14 cellular contexts compared by ENCODE assay signal in the genomic region with DNA sequence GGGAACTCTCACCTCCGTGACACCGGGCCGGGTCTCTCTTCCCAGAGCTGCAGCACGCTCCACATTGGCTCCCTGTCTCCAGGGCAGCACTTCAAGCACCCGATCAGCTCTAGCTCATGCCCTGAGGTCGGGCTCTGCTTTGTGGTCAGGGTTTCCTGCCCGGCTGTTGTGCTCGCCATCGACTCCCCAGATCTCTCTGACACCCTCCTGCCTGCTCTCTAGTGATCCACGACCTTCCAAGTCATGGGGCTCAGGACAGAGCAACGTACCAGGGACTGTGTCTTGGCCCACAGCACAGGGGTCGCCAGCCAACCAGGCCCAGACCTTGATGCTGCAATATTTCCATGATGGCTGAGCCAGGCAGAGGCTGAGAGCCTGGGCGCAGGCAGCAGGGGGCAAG. TPM values are rescaled to one million over a fixed set of nuclear protein-coding genes. Genes with fewer than 3 reads are reported as not detected.
DNase-seq lines count a peak whose midpoint lies in the region; ATAC-seq and TF ChIP-seq lines count a peak whose summit lies in the region.
"Had no signal": no experiment of that assay in that cellular context is flagged by ENCODE, and none has a peak within 500 bp of the region (broad histone marks: within the 10 kb centered on the region; RNA-seq: fewer than 3 reads in every experiment).

No MANE protein-coding gene starts in this region.

- no peak overlapping the region for H2AFZ ChIP-seq in smooth muscle cell (ENCODE audit: low read depth)

- no peak overlapping the region for H3K27ac ChIP-seq in right atrium auricular region
- no peak overlapping the region for H3K27ac ChIP-seq in smooth muscle cell (ENCODE audit: low read depth)
- H3K27ac ChIP-seq: foreskin keratinocyte, SK-N-MC, thyroid gland had no signal

- no peak overlapping the region for H3K4me3 Mint-ChIP-seq in activated CD4-positive, alpha-beta memory T cell treated with anti-CD3 and anti-CD28 coated beads for 36 hours
- H3K4me3 Mint-ChIP-seq in immature natural killer cell, result peak overlapping the region; percentile 38 to 69 (median 66)
- H3K4me3 Mint-ChIP-seq in stimulated activated naive CD8-positive, alpha-beta T cell treated with anti-CD3 and anti-CD28 coated beads, Interleukin-15, amount 100 ng/mL, for 72 hours, result no peak overlapping the region
- H3K4me3 Mint-ChIP-seq: WTC11 had no signal

- no peak overlapping the region for H3K9ac ChIP-seq in smooth muscle cell (ENCODE audit: low read depth)

- peak overlapping the region; percentile 72 for H3K27ac Mint-ChIP-seq in activated CD4-positive, alpha-beta memory T cell treated with anti-CD3 and anti-CD28 coated beads for 36 hours
- peak overlapping the region; percentile 61 to 83 (median 72) for H3K27ac Mint-ChIP-seq in immature natural killer cell
- no peak overlapping the region for H3K27ac Mint-ChIP-seq in stimulated activated naive CD8-positive, alpha-beta T cell treated with anti-CD3 and anti-CD28 coated beads, Interleukin-15, amount 100 ng/mL, for 72 hours
- H3K27ac Mint-ChIP-seq: WTC11 had no signal

- CTCF ChIA-PET in activated CD4-positive, alpha-beta memory T cell treated with anti-CD3 and anti-CD28 coated beads for 36 hours (lab: Charles Lee), result interaction anchor here (1.1 to 7.3 kb wide), 11 partner anchors 22 to 163 kb away, joined by 3 to 65 read pairs (median 9); a partner anchor contains a TSS

- no peaks in the 10 kb centered on the region for H3F3A ChIP-seq in smooth muscle cell (ENCODE audit: low read depth)

- H3K4me1 Mint-ChIP-seq in activated CD4-positive, alpha-beta memory T cell treated with anti-CD3 and anti-CD28 coated beads for 36 hours (ENCODE audit: low read depth), result peaks cover 34% of the 10 kb centered on the region
- H3K4me1 Mint-ChIP-seq in immature natural killer cell, result peaks cover 41 to 51% of the 10 kb centered on the region in 2 donors
- H3K4me1 Mint-ChIP-seq in stimulated activated naive CD8-positive, alpha-beta T cell treated with anti-CD3 and anti-CD28 coated beads, Interleukin-15, amount 100 ng/mL, for 72 hours, result peaks cover 47% of the 10 kb centered on the region
- H3K4me1 Mint-ChIP-seq: WTC11 had no signal

- H3K27me3 Mint-ChIP-seq in activated CD4-positive, alpha-beta memory T cell treated with anti-CD3 and anti-CD28 coated beads for 36 hours, result no peaks in the 10 kb centered on the region
- peaks cover 6 to 36% (median 35%) of the 10 kb centered on the region in 3 donors for H3K27me3 Mint-ChIP-seq in immature natural killer cell (ENCODE audit: low read depth in 3 of 3)
- H3K27me3 Mint-ChIP-seq in stimulated activated naive CD8-positive, alpha-beta T cell treated with anti-CD3 and anti-CD28 coated beads, Interleukin-15, amount 100 ng/mL, for 72 hours, result no peaks in the 10 kb centered on the region

- peaks cover 19% of the 10 kb centered on the region for H3K36me3 Mint-ChIP-seq in activated CD4-positive, alpha-beta memory T cell treated with anti-CD3 and anti-CD28 coated beads for 36 hours
- H3K36me3 Mint-ChIP-seq in immature natural killer cell, result peaks cover 0 to 14% (median 0%) of the 10 kb centered on the region in 3 donors

- POLR2A ChIA-PET in activated CD4-positive, alpha-beta memory T cell treated with anti-CD3 and anti-CD28 coated beads for 36 hours (lab: Charles Lee), result interaction anchor here (1.3 kb wide), 1 partner anchor 52 kb away, joined by 3 read pairs; no protein-coding TSS in a partner anchor

- H4K20me1 ChIP-seq in smooth muscle cell (ENCODE audit: low read depth), result no peaks in the 10 kb centered on the region

- no peaks in the 10 kb centered on the region for H3K9me3 ChIP-seq in right atrium auricular region
- no peaks in the 10 kb centered on the region for H3K9me3 ChIP-seq in smooth muscle cell (replicated peaks; ENCODE audit: low read depth)
- H3K9me3 ChIP-seq: thyroid gland had no signal

- ATAC-seq in Right ventricle myocardium inferior (no peak), HG02973 (IDR thresholded peaks at IDR 0.05; ENCODE audit: unreplicated experiment) (no peak)
- peak; percentile 14 for ATAC-seq in stimulated activated naive CD8-positive, alpha-beta T cell treated with anti-CD3 and anti-CD28 coated beads, Interleukin-15, amount 100 ng/mL, for 72 hours

- intact Hi-C loops in Right ventricle myocardium inferior (cut with DNase I), result no loop called here
- intact Hi-C loops in activated CD4-positive, alpha-beta memory T cell treated with anti-CD3 and anti-CD28 coated beads for 36 hours (cut with micrococcal nuclease), result loop anchor here (5.0 kb wide), 3 partner anchors 52 to 88 kb away; a partner anchor contains a TSS

- H3K79me2 ChIP-seq in smooth muscle cell (ENCODE audit: low read depth), result no peaks in the 10 kb centered on the region

- H3K9me3 Mint-ChIP-seq in activated CD4-positive, alpha-beta memory T cell treated with anti-CD3 and anti-CD28 coated beads for 36 hours, result no peaks in the 10 kb centered on the region
- H3K9me3 Mint-ChIP-seq in immature natural killer cell, result no peaks in the 10 kb centered on the region
- no peaks in the 10 kb centered on the region for H3K9me3 Mint-ChIP-seq in stimulated activated naive CD8-positive, alpha-beta T cell treated with anti-CD3 and anti-CD28 coated beads, Interleukin-15, amount 100 ng/mL, for 72 hours
- H3K9me3 Mint-ChIP-seq: WTC11 had no signal

- DNase-seq in Right ventricle myocardium inferior (ENCODE audit: missing footprints), result peak; percentile 22
- no peak for DNase-seq in right atrium auricular region (ENCODE audit: low spot score)
- DNase-seq in activated CD4-positive, alpha-beta memory T cell treated with anti-CD3 and anti-CD28 coated beads for 36 hours, result no peak
- DNase-seq in immature natural killer cell, result peak; percentile 31 to 57 (median 34)
- DNase-seq in stimulated activated naive CD8-positive, alpha-beta T cell treated with anti-CD3 and anti-CD28 coated beads, Interleukin-15, amount 100 ng/mL, for 72 hours, result no peak
- no peak for DNase-seq in NCI-H82 (lab: John Stamatoyannopoulos, UW)
- no peak for DNase-seq in smooth muscle cell (lab: John Stamatoyannopoulos, UW; ENCODE audit: unreplicated experiment)

- H3K4me1 ChIP-seq in right atrium auricular region, result peaks cover 0 to 23% of the 10 kb centered on the region in 2 donors
- H3K4me1 ChIP-seq in smooth muscle cell (ENCODE audit: low read depth), result no peaks in the 10 kb centered on the region
- H3K4me1 ChIP-seq: foreskin keratinocyte, thyroid gland had no signal

- 95% methylated on average over 13 of the region's 13 CpGs for WGBS in smooth muscle cell (ENCODE audit: low lambda C conversion rate)

- no peak overlapping the region for H3K4me2 ChIP-seq in smooth muscle cell

- H3K4me3 ChIP-seq in right atrium auricular region (no peak overlapping the region), smooth muscle cell (no peak overlapping the region)
- H3K4me3 ChIP-seq: SK-N-MC, thyroid gland had no signal

- peaks cover 40% of the 10 kb centered on the region for H3K36me3 ChIP-seq in right atrium auricular region
- no peaks in the 10 kb centered on the region for H3K36me3 ChIP-seq in smooth muscle cell (ENCODE audit: low read depth)

- no peaks in the 10 kb centered on the region for H3K27me3 ChIP-seq in right atrium auricular region
- no peaks in the 10 kb centered on the region for H3K27me3 ChIP-seq in smooth muscle cell (ENCODE audit: low read depth)
- H3K27me3 ChIP-seq: foreskin keratinocyte, thyroid gland had no signal

- TF ChIP-seq CTCF in right atrium auricular region (IDR thresholded peaks at IDR 0.05), result no peak
- no peak for TF ChIP-seq CTCF in smooth muscle cell (IDR thresholded peaks at IDR 0.05; ENCODE audit: borderline replicate concordance, insufficient read depth, poor library complexity, severe bottlenecking)

RNA-seq across cellular contexts. Expression of a gene that starts 45.1 kb away (rescaled TPM):
- total RNA-seq in Right ventricle myocardium inferior (not detected), right atrium auricular region (not detected), smooth muscle cell (not detected in 2 replicates)
- not detected for total RNA-seq in activated CD4-positive, alpha-beta memory T cell treated with anti-CD3 and anti-CD28 coated beads for 36 hours
- polyA plus RNA-seq in immature natural killer cell (not detected), smooth muscle cell (not detected in 2 replicates)
- total RNA-seq: foreskin keratinocyte, OCI-LY7, thyroid gland had no signal
- polyA plus RNA-seq: AG04450, foreskin keratinocyte had no signal

RNA-seq across cellular contexts. Expression of a gene that starts 59.4 kb away (rescaled TPM):
- 23.5 TPM for total RNA-seq in Right ventricle myocardium inferior
- 10 to 100 TPM; 21.2 to 37.8 TPM for total RNA-seq in right atrium auricular region
- 10 to 100 TPM; 15.7 to 18.6 TPM for total RNA-seq in activated CD4-positive, alpha-beta memory T cell treated with anti-CD3 and anti-CD28 coated beads for 36 hours
- 10 to 100 TPM; 27.3 to 34.7 (median 33.7) TPM for polyA plus RNA-seq in immature natural killer cell
- total RNA-seq in smooth muscle cell, result 9.7 and 13.6 TPM in 2 replicates
- 18.7 and 20.2 TPM in 2 replicates for polyA plus RNA-seq in smooth muscle cell

Comparison
In these comparisons a context has a peak if more than half of its experiments do, and no peak if none do; other contexts are left out.
1. DNase-seq: peak in Right ventricle myocardium inferior (single experiment) and immature natural killer cell (3 of 3); none in right atrium auricular region (single experiment), activated CD4-positive, alpha-beta memory T cell treated with anti-CD3 and anti-CD28 coated beads for 36 hours (single experiment), stimulated activated naive CD8-positive, alpha-beta T cell treated with anti-CD3 and anti-CD28 coated beads, Interleukin-15, amount 100 ng/mL, for 72 hours (0 of 2), NCI-H82 (single experiment) and smooth muscle cell (single experiment).
2. H3K27ac Mint-ChIP-seq: peak in activated CD4-positive, alpha-beta memory T cell treated with anti-CD3 and anti-CD28 coated beads for 36 hours (single experiment) and immature natural killer cell (6 of 6); none in stimulated activated naive CD8-positive, alpha-beta T cell treated with anti-CD3 and anti-CD28 coated beads, Interleukin-15, amount 100 ng/mL, for 72 hours (0 of 2).
3. H3K4me3 Mint-ChIP-seq: peak in immature natural killer cell (5 of 5); none in activated CD4-positive, alpha-beta memory T cell treated with anti-CD3 and anti-CD28 coated beads for 36 hours (single experiment) and stimulated activated naive CD8-positive, alpha-beta T cell treated with anti-CD3 and anti-CD28 coated beads, Interleukin-15, amount 100 ng/mL, for 72 hours (0 of 2).